Comparison of ENCODE assay signal across 9 cellular contexts in the genomic region with DNA sequence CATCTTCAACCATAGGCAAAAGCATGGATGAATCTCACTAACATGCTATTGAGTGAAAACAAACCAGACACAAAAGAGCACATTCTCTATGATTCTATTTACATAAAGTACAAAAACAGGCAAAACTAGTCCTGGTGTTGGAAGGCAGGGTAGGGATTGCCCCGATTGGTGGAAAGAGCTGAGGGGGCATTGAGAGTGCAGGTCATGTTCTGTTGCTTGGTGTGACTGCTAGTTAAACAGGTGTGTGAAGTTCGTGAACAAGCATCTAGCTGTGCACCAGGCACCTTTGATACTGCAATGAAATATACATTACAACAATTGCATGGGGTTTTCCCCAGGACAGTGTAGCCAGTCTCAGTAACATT. TPM values are rescaled to one million over a fixed set of nuclear protein-coding genes. Genes with fewer than 3 reads are reported as not detected.
DNase-seq lines count a peak whose midpoint lies in the region; TF ChIP-seq lines count a peak whose summit lies in the region.
"Had no signal": no experiment of that assay in that cellular context is flagged by ENCODE, and none has a peak within 500 bp of the region (broad histone marks: within the 10 kb centered on the region; RNA-seq: fewer than 3 reads in every experiment).

No MANE protein-coding gene starts in this region.

- H2AK5ac ChIP-seq in mesendoderm (ENCODE audit: low read length) = no peak overlapping the region

- intact Hi-C loops in dorsolateral prefrontal cortex (cut with DNase I) = no loop called here
- intact Hi-C loops in tibial artery (cut with DNase I; ENCODE audit: low total_unique reads) = loop anchor here (10.0 kb wide), 1 partner anchor 154 kb away; no protein-coding TSS in a partner anchor

- peak; percentile 31 for DNase-seq in SIG-M5 treated with dmso at 0.1 percent for 504 hours (lab: John Stamatoyannopoulos, UW; ENCODE audit: unreplicated experiment)
- DNase-seq in SIG-M5 (lab: John Stamatoyannopoulos, UW) = no peak
- DNase-seq in dorsolateral prefrontal cortex = no peak
- no peak for DNase-seq in mesendoderm
- no peak for DNase-seq in tibial artery
- no peak for DNase-seq in activated naive CD4-positive, alpha-beta T cell treated with anti-CD3 and anti-CD28 coated beads, Interleukin-2, amount 50 U/mL, for 16 hours
- no peak for DNase-seq in NCI-H2029 (lab: John Stamatoyannopoulos, UW)
- DNase-seq in stimulated activated naive CD4-positive, alpha-beta T cell treated with Interleukin-2 at 50 U/mL for 16 hours (lab: John Stamatoyannopoulos, UW) = no peak
- DNase-seq: NCI-H2107 had no signal

- WGBS in mesendoderm (ENCODE audit: extremely low coverage, insufficient coverage, low lambda C conversion rate) = no CpG with 5 or more reads among the region's 2 CpGs

- no peak overlapping the region for H4K8ac ChIP-seq in mesendoderm (ENCODE audit: low read depth, low read length)

- H3K27ac ChIP-seq in dorsolateral prefrontal cortex = peak overlapping the region in 32 of 59 donors; percentile 14 to 89 (median 76)
- no peak overlapping the region for H3K27ac ChIP-seq in mesendoderm (ENCODE audit: low read depth, low read length)
- H3K27ac ChIP-seq in tibial artery = peak overlapping the region; percentile 78 to 82

- no peak overlapping the region for H4K5ac ChIP-seq in mesendoderm (ENCODE audit: low read length)

- no peak overlapping the region for H2BK5ac ChIP-seq in mesendoderm (ENCODE audit: low read length)

- H3K4me3 ChIP-seq in dorsolateral prefrontal cortex (peak overlapping the region; percentile 38 to 87 (median 75)), mesendoderm (ENCODE audit: low read length) (no peak overlapping the region), tibial artery (peak overlapping the region; percentile 68 to 74)

- peak overlapping the region; percentile 57 for H3K23ac ChIP-seq in mesendoderm (ENCODE audit: low read length)

- no peak for TF ChIP-seq CTCF in dorsolateral prefrontal cortex (IDR thresholded peaks at IDR 0.05 in 54 of 56, conservative IDR thresholded peaks at IDR 0.05 in 2 of 56; ENCODE audit: low read depth in 1 of 56, partially characterized antibody in 56 of 56)
- no peak for TF ChIP-seq CTCF in tibial artery (IDR thresholded peaks at IDR 0.05)

- H2BK15ac ChIP-seq in mesendoderm (replicated peaks; ENCODE audit: low read depth) = no peak overlapping the region

- H3K36me3 ChIP-seq in mesendoderm (ENCODE audit: control insufficient read depth, insufficient read depth, low read length) (no peaks in the 10 kb centered on the region), tibial artery (no peaks in the 10 kb centered on the region)

- H3K4me1 ChIP-seq in mesendoderm (ENCODE audit: control insufficient read depth, low read depth, low read length) (peaks cover 12% of the 10 kb centered on the region), tibial artery (peaks cover 0 to 13% (median 5%) of the 10 kb centered on the region in 4 donors)

- no peak overlapping the region for H3K18ac ChIP-seq in mesendoderm (ENCODE audit: low read length)

- no peak overlapping the region for H2BK120ac ChIP-seq in mesendoderm (ENCODE audit: low read depth, low read length)

- no peaks in the 10 kb centered on the region for H3K27me3 ChIP-seq in dorsolateral prefrontal cortex
- H3K27me3 ChIP-seq in mesendoderm (ENCODE audit: insufficient read depth, low read length, poor library complexity) = peaks cover 16% of the 10 kb centered on the region
- H3K27me3 ChIP-seq in tibial artery = no peaks in the 10 kb centered on the region

- H3K79me1 ChIP-seq in mesendoderm (ENCODE audit: low read length) = no peaks in the 10 kb centered on the region

- no peaks in the 10 kb centered on the region for H3K9me3 ChIP-seq in tibial artery

- no peak overlapping the region for H3K9ac ChIP-seq in mesendoderm (ENCODE audit: low read length)

- H3K4me2 ChIP-seq in mesendoderm (ENCODE audit: low read length) = peak overlapping the region; percentile 90

- H3K56ac ChIP-seq in mesendoderm (ENCODE audit: low read length) = peak overlapping the region; percentile 73

- H3K4ac ChIP-seq in mesendoderm (ENCODE audit: low read depth, low read length) = no peak overlapping the region

- H3K79me2 ChIP-seq in mesendoderm (ENCODE audit: control insufficient read depth, insufficient read depth, low read length) = no peaks in the 10 kb centered on the region

RNA-seq across cellular contexts. Expression of a gene that starts 26.3 kb away (rescaled TPM):
- 100 to 1,000 TPM in 100 of 120 experiments, 10 to 100 TPM in 20; 48.0 to 214 (median 125) TPM for total RNA-seq in dorsolateral prefrontal cortex
- 0.37 TPM for polyA plus RNA-seq in mesendoderm (2013, experiment 1 of 2)
- 0.52 TPM for polyA plus RNA-seq in mesendoderm (2013, experiment 2 of 2)
